ENCODE assay signal across 8 cellular contexts in the genomic region with DNA sequence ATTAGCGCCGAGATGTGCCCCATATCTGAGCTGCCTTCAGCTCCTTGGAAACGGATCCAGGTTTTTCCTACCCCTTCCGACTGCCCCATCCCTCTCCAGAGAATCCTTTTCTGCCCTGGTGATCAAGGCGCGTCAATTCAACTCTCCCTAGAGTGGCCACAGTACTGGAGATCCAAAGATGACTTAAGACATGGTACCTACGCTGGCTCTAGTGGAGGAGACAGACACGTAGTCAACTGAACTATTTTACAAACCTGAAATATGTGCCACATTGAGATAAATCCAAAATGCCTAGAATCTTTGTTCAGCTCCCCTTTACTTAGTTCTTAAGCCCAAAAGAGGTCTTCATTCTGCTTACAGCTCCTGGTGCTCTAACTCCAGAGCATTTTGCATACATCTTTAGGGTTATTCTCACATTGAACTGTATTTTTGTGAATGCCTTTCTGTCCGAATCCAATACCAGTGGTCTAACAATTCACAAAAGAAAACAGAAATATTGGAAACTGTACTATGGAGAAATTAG. TPM values are rescaled to one million over a fixed set of nuclear protein-coding genes. Genes with fewer than 3 reads are reported as not detected.
A peak's percentile ranks its signal among the peaks of the same experiment; 100 is the strongest.
DNase-seq lines count a peak whose midpoint lies in the region; ATAC-seq and TF ChIP-seq lines count a peak whose summit lies in the region.

No MANE protein-coding gene starts in this region.

- H3K36me3 Mint-ChIP-seq in T-helper 17 cell (ENCODE audit: low read depth) = no peaks in the 10 kb centered on the region

- H3K4me3 Mint-ChIP-seq in T-helper 17 cell = peak overlapping the region; percentile 98

- no peak for TF ChIP-seq POLR2A in GM18505 (IDR thresholded peaks at IDR 0.05; ENCODE audit: borderline replicate concordance, extremely low read depth, insufficient read depth, insufficient read length)

- DNase-seq in T-helper 17 cell = no peak
- DNase-seq in glomerular endothelial cell (ENCODE audit: extremely low read depth, low read depth, low spot score) = peak; percentile 22
- DNase-seq in skeletal muscle cell (ENCODE audit: low read depth) = no peak
- no peak for DNase-seq in Ammon's horn (ENCODE audit: low spot score)
- DNase-seq in AG20443 (ENCODE audit: low spot score) = no peak
- DNase-seq in DMS53 treated with DMSO at 0.1 percent for 48 hours (lab: John Stamatoyannopoulos, UW; ENCODE audit: unreplicated experiment) = no peak

- ATAC-seq in GM18505 (IDR thresholded peaks at IDR 0.05; ENCODE audit: unreplicated experiment) (peak; percentile 23), HG02763 (IDR thresholded peaks at IDR 0.05; ENCODE audit: unreplicated experiment) (peak; percentile 11), T-helper 17 cell (peak; percentile 6)

- no peaks in the 10 kb centered on the region for H3K9me3 ChIP-seq in T-helper 17 cell (ENCODE audit: control insufficient read depth, low read length, poor library complexity, severe bottlenecking)

- peak overlapping the region; percentile 99 for H3K27ac Mint-ChIP-seq in T-helper 17 cell

- peak overlapping the region; percentile 88 for H3K4me3 ChIP-seq in skeletal muscle cell (ENCODE audit: low read depth, low read length)

- H3K4me1 Mint-ChIP-seq in T-helper 17 cell = peaks cover 29% of the 10 kb centered on the region

- peaks cover 13% of the 10 kb centered on the region for H3K27me3 Mint-ChIP-seq in T-helper 17 cell

RNA-seq across cellular contexts. Expression of a gene that starts 0.4 kb away (rescaled TPM):
- 10 to 100 TPM; 29.1 to 29.2 TPM for total RNA-seq in T-helper 17 cell
- total RNA-seq in glomerular endothelial cell = 45.3 and 48.1 TPM in 2 replicates
